In the genomic region with DNA sequence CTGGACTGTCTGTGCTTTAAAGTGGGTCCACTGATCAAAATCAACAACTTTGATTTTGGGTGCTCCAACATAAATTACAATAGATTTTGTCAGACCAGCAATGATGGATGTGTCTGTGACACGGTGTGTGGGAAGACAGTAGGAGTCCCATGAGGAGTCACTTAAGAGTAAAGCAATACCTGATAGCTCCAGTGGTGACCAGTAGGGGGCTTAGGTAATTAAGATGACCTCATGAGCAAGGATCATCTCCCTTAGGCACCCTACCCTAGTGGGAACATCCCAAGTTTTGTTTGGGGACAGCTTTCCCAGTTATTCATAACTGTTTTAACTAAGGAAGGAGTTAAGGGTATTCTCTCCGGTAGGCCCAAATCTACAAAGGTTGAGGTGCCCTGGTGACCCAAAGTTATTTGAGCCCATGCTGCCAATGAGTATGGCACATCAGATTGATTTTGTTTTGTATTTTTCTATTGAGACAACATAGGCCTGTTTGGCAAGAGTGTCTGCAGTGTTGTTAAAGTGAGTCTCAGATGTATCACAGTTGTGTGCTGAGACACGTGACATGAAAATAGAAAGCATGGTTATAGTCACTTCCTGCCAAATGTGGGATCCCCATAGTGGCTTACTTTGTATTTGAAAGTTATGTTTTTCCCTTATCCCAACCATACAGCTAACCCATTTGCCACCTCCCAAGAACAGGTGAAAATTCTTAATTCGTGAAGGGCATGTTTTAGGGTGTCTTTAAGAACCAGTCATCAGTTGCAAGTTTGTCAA, we compare ENCODE assay signal across 9 cellular contexts.
DNase-seq lines count a peak whose midpoint lies in the region; ATAC-seq and TF ChIP-seq lines count a peak whose summit lies in the region.
"Had no signal": no experiment of that assay in that cellular context is flagged by ENCODE, and none has a peak within 500 bp of the region (broad histone marks: within the 10 kb centered on the region; RNA-seq: fewer than 3 reads in every experiment).

No MANE protein-coding gene starts in this region.

- H3K4me1 ChIP-seq in HCT116 (ENCODE audit: control insufficient read depth in 1 of 2, insufficient read depth in 2 of 2, low read length in 2 of 2) (no peaks in the 10 kb centered on the region), KMS-11 (ENCODE audit: low read depth, poor library complexity, severe bottlenecking) (no peaks in the 10 kb centered on the region), vagina (no peaks in the 10 kb centered on the region)

- CTCF ChIA-PET in HCT116 (lab: Charles Lee): no interaction called here

- POLR2A ChIA-PET in HCT116 (lab: Charles Lee): no interaction called here

- H3K27me3 ChIP-seq in HCT116 (ENCODE audit: insufficient read depth, low read length) (no peaks in the 10 kb centered on the region), KMS-11 (ENCODE audit: insufficient read depth, low read depth) (no peaks in the 10 kb centered on the region), vagina (no peaks in the 10 kb centered on the region)

- no peaks in the 10 kb centered on the region for H3K36me3 ChIP-seq in HCT116 (ENCODE audit: control insufficient read depth in 1 of 2, insufficient read depth in 2 of 2, low read length in 2 of 2)
- H3K36me3 ChIP-seq in KMS-11 (ENCODE audit: insufficient read depth): no peaks in the 10 kb centered on the region
- H3K36me3 ChIP-seq in vagina: no peaks in the 10 kb centered on the region

- BruUV-seq in HCT116 (replicated peaks; lab: Mats Ljungman, UMichigan): no TSS peak

- TF ChIP-seq RAD21 in HCT116 (IDR thresholded peaks at IDR 0.05; ENCODE audit: low read depth): 0 out of 2 replicates have a peak, but pooled peaks have one; percentile 5

- ATAC-seq in GM18861 (IDR thresholded peaks at IDR 0.05; ENCODE audit: unreplicated experiment) (peak; percentile 74), HCT116 (peak; percentile 84), GM21381 (IDR thresholded peaks at IDR 0.05; ENCODE audit: unreplicated experiment) (no peak)

- TF ChIP-seq POLR2A in HCT116 (IDR thresholded peaks at IDR 0.05; ENCODE audit: borderline replicate concordance, extremely low read depth, insufficient read depth, insufficient read length) (no peak), vagina (IDR thresholded peaks at IDR 0.05) (no peak)

- no peaks in the 10 kb centered on the region for H3K9me3 ChIP-seq in HCT116 (ENCODE audit: control insufficient read depth in 1 of 2, insufficient read depth in 1 of 2, low read depth in 1 of 2, low read length in 2 of 2)
- H3K9me3 ChIP-seq in vagina: no peaks in the 10 kb centered on the region

- intact Hi-C loops in HCT116 (cut with micrococcal nuclease) (no loop called here), vagina (cut with DNase I) (no loop called here)

- H2AFZ ChIP-seq in HCT116 (ENCODE audit: low read depth, low read length, poor library complexity, severe bottlenecking): no peak overlapping the region
- H2AFZ ChIP-seq in KMS-11 (ENCODE audit: low read depth): no peak overlapping the region

- H3K4me2 ChIP-seq in HCT116 (ENCODE audit: low read length) (no peak overlapping the region), KMS-11 (no peak overlapping the region)

- no peak overlapping the region for H3K9ac ChIP-seq in HCT116 (ENCODE audit: low read length)
- H3K9ac ChIP-seq in KMS-11: no peak overlapping the region

- H3K4me3 ChIP-seq in HCT116 (replicated peaks in 1 of 2; ENCODE audit: low read depth in 1 of 2, low read length in 2 of 2) (no peak overlapping the region), KMS-11 (IDR thresholded peaks at IDR 0.05; ENCODE audit: insufficient read depth, low read depth, low read length) (no peak overlapping the region), vagina (no peak overlapping the region)

- TF ChIP-seq CTCF in HCT116 (IDR thresholded peaks at IDR 0.05 in 2 of 3, conservative IDR thresholded peaks at IDR 0.05 in 1 of 3; ENCODE audit: borderline replicate concordance in 1 of 3, insufficient read depth in 1 of 3, low read depth in 2 of 3, low read length in 2 of 3) (peak in 2 of 3 experiments; percentile 42 to 54; a peak in 4 of 6 replicates), KMS-11 (conservative IDR thresholded peaks at IDR 0.05; ENCODE audit: low read depth, low read length) (peak; percentile 40; the same call in 1 of the 2 replicates), vagina (IDR thresholded peaks at IDR 0.05) (no peak)

- H4K20me1 ChIP-seq in HCT116 (ENCODE audit: insufficient read depth) (no peaks in the 10 kb centered on the region), KMS-11 (ENCODE audit: insufficient read depth) (no peaks in the 10 kb centered on the region)

- no peak overlapping the region for H3K27ac ChIP-seq in HCT116 (ENCODE audit: low read depth, low read length)
- no peak overlapping the region for H3K27ac ChIP-seq in KMS-11
- no peak overlapping the region for H3K27ac ChIP-seq in vagina

- DNase-seq in HCT116 (ENCODE audit: low read depth, low spot score) (peak; percentile 13), iPS-NIHi11 (ENCODE audit: low spot score) (peak; percentile 35), vagina (ENCODE audit: extremely low spot score in 2 of 2) (no peak), SW 1271 (lab: John Stamatoyannopoulos, UW) (no peak), islet precursor cell (no peak)
- DNase-seq: NCI-H446 treated with DMSO at 0.1 percent for 48 hours had no signal

- H3K9me2 ChIP-seq in HCT116 (ENCODE audit: insufficient read depth): no peaks in the 10 kb centered on the region

- RAD21 ChIA-PET in HCT116 (lab: Charles Lee; ENCODE audit: low non-redundant PET in 1 of 2, low total read pairs in 2 of 2, uncharacterized antibody in 2 of 2, unreplicated experiment in 2 of 2): no interaction called here

- H3K79me2 ChIP-seq in HCT116 (ENCODE audit: insufficient read depth, low read length): no peaks in the 10 kb centered on the region
- H3K79me2 ChIP-seq in KMS-11 (ENCODE audit: insufficient read depth, low read depth): no peaks in the 10 kb centered on the region

TF ChIP-seq in HCT116, 20 proteins besides CTCF, POLR2A, EP300 and RAD21:
- no peak for TF ChIP-seq SP1 (IDR thresholded peaks at IDR 0.05; ENCODE audit: low read depth)
- no peak for TF ChIP-seq EGR1 (IDR thresholded peaks at IDR 0.05; ENCODE audit: low read depth)
- TF ChIP-seq YY1 (IDR thresholded peaks at IDR 0.05; ENCODE audit: extremely low read depth, insufficient replicate concordance, low read depth, low read length): no peak
- no peak for TF ChIP-seq ATF3 (IDR thresholded peaks at IDR 0.05)
- TF ChIP-seq, protein P1, sequence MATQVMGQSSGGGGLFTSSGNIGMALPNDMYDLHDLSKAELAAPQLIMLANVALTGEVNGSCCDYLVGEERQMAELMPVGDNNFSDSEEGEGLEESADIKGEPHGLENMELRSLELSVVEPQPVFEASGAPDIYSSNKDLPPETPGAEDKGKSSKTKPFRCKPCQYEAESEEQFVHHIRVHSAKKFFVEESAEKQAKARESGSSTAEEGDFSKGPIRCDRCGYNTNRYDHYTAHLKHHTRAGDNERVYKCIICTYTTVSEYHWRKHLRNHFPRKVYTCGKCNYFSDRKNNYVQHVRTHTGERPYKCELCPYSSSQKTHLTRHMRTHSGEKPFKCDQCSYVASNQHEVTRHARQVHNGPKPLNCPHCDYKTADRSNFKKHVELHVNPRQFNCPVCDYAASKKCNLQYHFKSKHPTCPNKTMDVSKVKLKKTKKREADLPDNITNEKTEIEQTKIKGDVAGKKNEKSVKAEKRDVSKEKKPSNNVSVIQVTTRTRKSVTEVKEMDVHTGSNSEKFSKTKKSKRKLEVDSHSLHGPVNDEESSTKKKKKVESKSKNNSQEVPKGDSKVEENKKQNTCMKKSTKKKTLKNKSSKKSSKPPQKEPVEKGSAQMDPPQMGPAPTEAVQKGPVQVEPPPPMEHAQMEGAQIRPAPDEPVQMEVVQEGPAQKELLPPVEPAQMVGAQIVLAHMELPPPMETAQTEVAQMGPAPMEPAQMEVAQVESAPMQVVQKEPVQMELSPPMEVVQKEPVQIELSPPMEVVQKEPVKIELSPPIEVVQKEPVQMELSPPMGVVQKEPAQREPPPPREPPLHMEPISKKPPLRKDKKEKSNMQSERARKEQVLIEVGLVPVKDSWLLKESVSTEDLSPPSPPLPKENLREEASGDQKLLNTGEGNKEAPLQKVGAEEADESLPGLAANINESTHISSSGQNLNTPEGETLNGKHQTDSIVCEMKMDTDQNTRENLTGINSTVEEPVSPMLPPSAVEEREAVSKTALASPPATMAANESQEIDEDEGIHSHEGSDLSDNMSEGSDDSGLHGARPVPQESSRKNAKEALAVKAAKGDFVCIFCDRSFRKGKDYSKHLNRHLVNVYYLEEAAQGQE (IDR thresholded peaks at IDR 0.05; ENCODE audit: low read depth): no peak

Comparison
In these comparisons a context has a peak if more than half of its experiments do, and no peak if none do; other contexts are left out.
1. DNase-seq: peak in HCT116 (single experiment) and iPS-NIHi11 (single experiment); none in vagina (0 of 2), SW 1271 (0 of 2) and islet precursor cell (single experiment).
2. CTCF ChIP-seq: peak in HCT116 (2 of 3) and KMS-11 (single experiment); none in vagina (0 of 3).